In genomic region chr12:112967858-112968257, GRCh38 we compare ENCODE assay signal across 30 cellular contexts. TPM values are rescaled to one million over a fixed set of nuclear protein-coding genes. Genes with fewer than 3 reads are reported as not detected.
"Had no signal": no experiment of that assay in that cellular context is flagged by ENCODE, and none has a peak within 500 bp of the region (broad histone marks: within the 10 kb centered on the region; RNA-seq: fewer than 3 reads in every experiment).

No MANE protein-coding gene starts in this region.

- H3K9ac ChIP-seq: neural progenitor cell had no signal

- H3K4me3 ChIP-seq: left lung, lower lobe of right lung, neural progenitor cell, ovary, right atrium auricular region, right lobe of liver, smooth muscle cell, suprapubic skin, thoracic aorta, tibial artery, upper lobe of right lung had no signal

- H3K9me3 Mint-ChIP-seq: naive B cell; natural killer cell; nephron progenitor cell; neural progenitor cell; stimulated activated memory B cell treated with anti-CD40 and anti-IgM and Interleukin-4, amounts not matched to agents 10 μg/mL and 1 μg/mL and 100 μg/mL, for 72 hours had no signal

- H3K36me3 ChIP-seq: neural progenitor cell, ovary had no signal

- H3K27ac Mint-ChIP-seq: mesothelial cell of epicardium; naive B cell; natural killer cell; nephron progenitor cell; neural progenitor cell; progenitor cell of endocrine pancreas; stimulated activated memory B cell treated with anti-CD40 and anti-IgM and Interleukin-4, amounts not matched to agents 10 μg/mL and 1 μg/mL and 100 μg/mL, for 72 hours had no signal

- H3K4me1 ChIP-seq: neural progenitor cell, right lobe of liver, suprapubic skin, tibial artery, upper lobe of right lung had no signal

- H3K4me1 Mint-ChIP-seq: mesothelial cell of epicardium; natural killer cell; nephron progenitor cell; neural progenitor cell; stimulated activated memory B cell treated with anti-CD40 and anti-IgM and Interleukin-4, amounts not matched to agents 10 μg/mL and 1 μg/mL and 100 μg/mL, for 72 hours had no signal

- H3K4me3 Mint-ChIP-seq: mesothelial cell of epicardium; naive B cell; natural killer cell; nephron progenitor cell; neural progenitor cell; stimulated activated memory B cell treated with anti-CD40 and anti-IgM and Interleukin-4, amounts not matched to agents 10 μg/mL and 1 μg/mL and 100 μg/mL, for 72 hours had no signal

- H3K27me3 ChIP-seq: left lung, neural progenitor cell, neutrophil, ovary, right atrium auricular region, right lobe of liver, suprapubic skin, tibial artery, upper lobe of right lung had no signal

- H3K27me3 Mint-ChIP-seq: naive B cell; stimulated activated memory B cell treated with anti-CD40 and anti-IgM and Interleukin-4, amounts not matched to agents 10 μg/mL and 1 μg/mL and 100 μg/mL, for 72 hours had no signal

- ATAC-seq: left colon; left lung; lower lobe of right lung; natural killer cell; right lobe of liver; stimulated activated memory B cell treated with anti-CD40 and anti-IgM and Interleukin-4, amounts not matched to agents 10 μg/mL and 1 μg/mL and 100 μg/mL, for 72 hours; upper lobe of right lung had no signal

- DNase-seq: hippocampal formation; kidney; left colon; left lung; lower lobe of right lung; mammary epithelial cell; mesenchymal stem cell; naive B cell; natural killer cell; nephron progenitor cell; occipital lobe; ovary; right lobe of liver; stimulated activated CD4-positive, alpha-beta T cell treated with anti-CD3 and anti-CD28 coated beads, Interleukin-1b, Interleukin-23, amount 100 ng/mL, for 48 hours; stimulated activated CD4-positive, alpha-beta T cell treated with anti-CD3 and anti-CD28 coated beads, Interleukin-2, amount 100 ng/mL, for 48 hours; stimulated activated CD4-positive, alpha-beta T cell treated with anti-CD3 and anti-CD28 coated beads, Interleukin-4, amount 100 ng/mL, for 4 hours; stimulated activated CD8-positive, alpha-beta memory T cell treated with anti-CD3 and anti-CD28 coated beads, Interleukin-4, amount 100 ng/mL, for 48 hours; stimulated activated naive CD4-positive, alpha-beta T cell treated with Interleukin-2 at 50 U/mL for 16 hours; tibial artery; trophoblast cell; upper lobe of right lung had no signal

- H3K36me3 Mint-ChIP-seq: mesothelial cell of epicardium, neural progenitor cell had no signal

- H3K27ac ChIP-seq: left lung, lower lobe of right lung, neural progenitor cell, neutrophil, ovary, right atrium auricular region, right lobe of liver, suprapubic skin, thoracic aorta, tibial artery, upper lobe of right lung had no signal

- H3K9me3 ChIP-seq: left lung, lower lobe of right lung, neutrophil, ovary, right atrium auricular region, right lobe of liver, suprapubic skin, thoracic aorta, tibial artery, upper lobe of right lung had no signal

RNA-seq across cellular contexts. Expression of gene OAS2, which starts 10.5 kb away (rescaled TPM):
- total RNA-seq: progenitor cell of endocrine pancreas, smooth muscle cell had no signal
- polyA plus RNA-seq: smooth muscle cell had no signal

RNA-seq across cellular contexts. Expression of gene OAS3, which starts 29.6 kb away (rescaled TPM):
- polyA plus RNA-seq: smooth muscle cell had no signal
